Comparison of ENCODE assay signal across 8 cellular contexts in the genomic region with DNA sequence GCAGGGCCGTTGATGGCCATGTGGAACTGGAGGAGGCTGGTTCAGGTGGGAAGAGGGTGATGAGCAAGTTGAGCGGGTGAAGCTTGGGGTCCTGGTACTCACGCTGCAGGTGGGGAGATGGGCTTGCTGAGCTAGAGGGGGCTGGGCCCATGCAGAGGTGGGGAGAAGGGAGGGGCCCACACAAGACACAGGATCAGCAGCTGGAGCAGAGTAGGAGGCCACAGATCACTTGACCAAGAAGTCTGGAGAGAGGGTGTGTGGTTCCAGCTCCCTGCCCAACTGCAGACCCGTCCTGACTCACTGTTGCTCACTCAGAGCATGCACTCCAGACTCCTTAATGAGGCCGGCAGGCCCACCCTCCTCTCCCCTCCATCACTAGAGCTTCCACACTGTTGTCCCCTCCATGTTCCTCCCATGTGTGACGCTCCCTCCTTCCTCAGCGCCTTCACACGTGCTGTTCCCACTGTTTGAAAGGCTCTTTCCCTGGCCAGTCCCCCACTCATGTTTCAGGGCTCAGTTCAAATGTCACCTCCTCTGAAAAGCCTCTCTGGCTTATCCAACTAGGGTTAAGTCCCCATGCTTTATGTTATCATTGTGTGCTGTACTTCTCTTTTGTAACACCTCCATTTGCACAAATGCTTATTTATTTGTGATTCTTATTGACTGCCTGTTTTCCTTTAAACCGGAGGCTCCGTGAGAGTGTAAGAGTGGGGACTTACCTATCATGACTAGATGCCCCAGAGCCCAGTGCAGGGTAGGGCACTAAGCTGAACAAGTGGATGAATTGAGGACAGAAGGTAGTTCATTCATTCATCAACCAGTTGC. TPM values are rescaled to one million over a fixed set of nuclear protein-coding genes. Genes with fewer than 3 reads are reported as not detected.
DNase-seq lines count a peak whose midpoint lies in the region; ATAC-seq, FAIRE-seq and TF ChIP-seq lines count a peak whose summit lies in the region.

No MANE protein-coding gene starts in this region.

- H4K20me1 ChIP-seq in HepG2 (ENCODE audit: insufficient read depth, low read length) = peaks cover 13% of the 10 kb centered on the region; the same call in 1 of the 2 replicates

- intact Hi-C loops in HepG2 (cut with micrococcal nuclease; ENCODE audit: unreplicated experiment) = loop anchor here (2.0 kb wide), 1 partner anchor 37 kb away; no protein-coding TSS in a partner anchor
- intact Hi-C loops in right lobe of liver (cut with DNase I) = no loop called here
- intact Hi-C loops in vagina (cut with DNase I) = loop anchor here (5.0 kb wide), 1 partner anchor 63 kb away; the partner anchor contains the start of gene PRPF19

- H3K36me3 Mint-ChIP-seq in activated naive CD8-positive, alpha-beta T cell treated with anti-CD3 and anti-CD28 coated beads for 36 hours = peaks cover 39% of the 10 kb centered on the region
- H3K36me3 Mint-ChIP-seq in immature natural killer cell = peaks cover 0 to 5% (median 3%) of the 10 kb centered on the region in 3 donors

- H3K27ac ChIP-seq in HepG2 (ENCODE audit: extremely low read length, insufficient read depth, low read length) (peak overlapping the region; percentile 68), right lobe of liver (no peak overlapping the region), vagina (no peak overlapping the region)

- no peak for DNase-seq in HepG2 (ENCODE audit: low spot score)
- DNase-seq in right lobe of liver = no peak
- no peak for DNase-seq in activated naive CD8-positive, alpha-beta T cell treated with anti-CD3 and anti-CD28 coated beads for 36 hours
- DNase-seq in immature natural killer cell = no peak
- no peak for DNase-seq in vagina (ENCODE audit: extremely low spot score in 2 of 2)
- DNase-seq in midbrain (lab: John Stamatoyannopoulos, UW) = no peak
- no peak for DNase-seq in medulla oblongata (ENCODE audit: extremely low spot score)

- H3K9me3 ChIP-seq in HepG2 (ENCODE audit: low read length) = no peaks in the 10 kb centered on the region
- H3K9me3 ChIP-seq in right lobe of liver = no peaks in the 10 kb centered on the region
- H3K9me3 ChIP-seq in vagina = no peaks in the 10 kb centered on the region

- TF ChIP-seq CTCF in HepG2 (CRISPR knock-in tag; IDR thresholded peaks at IDR 0.05) = no peak
- no peak for TF ChIP-seq CTCF in right lobe of liver (IDR thresholded peaks at IDR 0.05)
- no peak for TF ChIP-seq CTCF in vagina (IDR thresholded peaks at IDR 0.05)

- no peak overlapping the region for H2AFZ ChIP-seq in HepG2 (ENCODE audit: low read length)

- in situ Hi-C loops in HepG2 (cut with HindIII; ENCODE audit: extremely low pct_ligation_motif_present, low pct_unique_long_range_greater_than_20kb) = no loop called here

- H3K4me1 Mint-ChIP-seq in activated naive CD8-positive, alpha-beta T cell treated with anti-CD3 and anti-CD28 coated beads for 36 hours = peaks cover 36% of the 10 kb centered on the region
- H3K4me1 Mint-ChIP-seq in immature natural killer cell = peaks cover 41 to 46% of the 10 kb centered on the region in 2 donors

- H3K79me2 ChIP-seq in HepG2 (ENCODE audit: insufficient read depth, low read length) = peaks cover 50% of the 10 kb centered on the region

- peak overlapping the region; percentile 86 for H3K4me2 ChIP-seq in HepG2 (ENCODE audit: low read depth, low read length)

- BruUV-seq in HepG2 (replicated peaks; lab: Mats Ljungman, UMichigan) = no TSS peak

- CTCF ChIA-PET in HepG2 (lab: Yijun Ruan, JAX; ENCODE audit: low intra/inter-chr PET ratio, low total read pairs) = no interaction called here

- ATAC-seq in HepG2 = peak; percentile 53
- no peak for ATAC-seq in right lobe of liver
- no peak for ATAC-seq in GM18498 (IDR thresholded peaks at IDR 0.05; ENCODE audit: unreplicated experiment)

- FAIRE-seq in HepG2 (lab: Jason Lieb, UNC) = no peak

- no peaks in the 10 kb centered on the region for H3K27me3 Mint-ChIP-seq in activated naive CD8-positive, alpha-beta T cell treated with anti-CD3 and anti-CD28 coated beads for 36 hours
- H3K27me3 Mint-ChIP-seq in immature natural killer cell (ENCODE audit: low read depth in 3 of 3) = peaks cover 5 to 13% (median 11%) of the 10 kb centered on the region in 3 donors

- H3K4me3 ChIP-seq in HepG2 (replicated peaks in 1 of 3; ENCODE audit: insufficient read depth in 1 of 3, low read depth in 2 of 3, low read length in 3 of 3) = peak overlapping the region; percentile 80 to 97 (median 88)
- H3K4me3 ChIP-seq in right lobe of liver = no peak overlapping the region
- H3K4me3 ChIP-seq in vagina = peak overlapping the region; percentile 75 to 86

- no peaks in the 10 kb centered on the region for H3K9me3 Mint-ChIP-seq in activated naive CD8-positive, alpha-beta T cell treated with anti-CD3 and anti-CD28 coated beads for 36 hours
- H3K9me3 Mint-ChIP-seq in immature natural killer cell = no peaks in the 10 kb centered on the region

- TF ChIP-seq POLR2A in HepG2 (IDR thresholded peaks at IDR 0.05; ENCODE audit: insufficient read depth in 1 of 2, low read depth in 2 of 2, low read length in 2 of 2) = no peak
- TF ChIP-seq POLR2A in right lobe of liver (IDR thresholded peaks at IDR 0.05) = no peak
- TF ChIP-seq POLR2A in vagina (IDR thresholded peaks at IDR 0.05) = no peak

- peaks cover 41% of the 10 kb centered on the region for H3K4me1 ChIP-seq in HepG2 (ENCODE audit: insufficient read depth, low read length)
- peaks cover 0 to 18% (median 7%) of the 10 kb centered on the region in 4 donors for H3K4me1 ChIP-seq in right lobe of liver
- peaks cover 38% of the 10 kb centered on the region for H3K4me1 ChIP-seq in vagina

- TF ChIP-seq RAD21 in HepG2 (CRISPR knock-in tag; IDR thresholded peaks at IDR 0.05) = no peak

- H3K9ac ChIP-seq in HepG2 (ENCODE audit: insufficient read depth, low read depth, low read length) = peak overlapping the region; percentile 86

- 34% methylated on average over 10 of the region's 10 CpGs for WGBS in HepG2 (ENCODE audit: low lambda C conversion rate)
- 53% methylated on average over 4 of the region's 10 CpGs for WGBS in right lobe of liver (ENCODE audit: insufficient coverage, low coverage, low lambda C conversion rate, missing lambda C conversion rate)

- peak overlapping the region; percentile 89 for H3K4me3 Mint-ChIP-seq in activated naive CD8-positive, alpha-beta T cell treated with anti-CD3 and anti-CD28 coated beads for 36 hours
- peak overlapping the region; percentile 19 to 93 (median 48) for H3K4me3 Mint-ChIP-seq in immature natural killer cell

- H3K36me3 ChIP-seq in HepG2 (replicated peaks in 1 of 2; ENCODE audit: control insufficient read depth in 1 of 2, insufficient read depth in 2 of 2, low read length in 2 of 2) (peaks cover 12 to 26% of the 10 kb centered on the region in 2 experiments), right lobe of liver (no peaks in the 10 kb centered on the region), vagina (peaks cover 0 to 17% of the 10 kb centered on the region in 2 donors)

- POLR2A ChIA-PET in HepG2 (lab: Yijun Ruan, JAX) = interaction anchor here (0.8 to 3.0 kb wide), 3 partner anchors 9 to 43 kb away, joined by 3 to 26 read pairs (median 4); partner anchors contain the start of gene PTGDR2

- TF ChIP-seq EP300 in HepG2 (IDR thresholded peaks at IDR 0.05; ENCODE audit: low read depth in 2 of 2, low read length in 2 of 2) (no peak), HepG2 (CRISPR knock-in tag; IDR thresholded peaks at IDR 0.05; ENCODE audit: borderline replicate concordance) (no peak)

- H3K27me3 ChIP-seq in HepG2 (ENCODE audit: control insufficient read depth in 1 of 2, insufficient read depth in 2 of 2, low read length in 2 of 2) = no peaks in the 10 kb centered on the region; a peak in 1 of 5 replicates
- no peaks in the 10 kb centered on the region for H3K27me3 ChIP-seq in right lobe of liver
- H3K27me3 ChIP-seq in vagina = no peaks in the 10 kb centered on the region

- peak overlapping the region; percentile 50 for H3K27ac Mint-ChIP-seq in activated naive CD8-positive, alpha-beta T cell treated with anti-CD3 and anti-CD28 coated beads for 36 hours
- peak overlapping the region in 3 of 6 donors; percentile 35 to 64 (median 47) for H3K27ac Mint-ChIP-seq in immature natural killer cell

RNA-seq across cellular contexts. Expression of gene CCDC86, which starts 2.3 kb away (rescaled TPM):
- 37.6 and 46.6 TPM in 2 replicates for total RNA-seq in HepG2 (2016; rRNA removed; fragmentation: Illumina TruSeq; extraction: Trizol)
- 9.1 and 11.2 TPM in 2 replicates for total RNA-seq in HepG2 (2016; cell fraction: cytosol; rRNA removed; fragmentation: Illumina TruSeq; extraction: Trizol; ENCODE audit: low read depth)
- total RNA-seq in HepG2 (2016; cell fraction: insoluble cytoplasmic fraction; rRNA removed; fragmentation: Illumina TruSeq; extraction: Trizol) = 39.4 and 39.7 TPM in 2 replicates
- 22.6 and 23.6 TPM in 2 replicates for total RNA-seq in HepG2 (2016; cell fraction: membrane; rRNA removed; fragmentation: Illumina TruSeq; extraction: Trizol)
- 28.6 and 33.4 TPM in 2 replicates for total RNA-seq in HepG2 (2016; cell fraction: nucleus; rRNA removed; fragmentation: Illumina TruSeq; extraction: Trizol)
- 33.8 and 34.4 TPM in 2 replicates for polyA plus RNA-seq in HepG2 (2011; rRNA removed)
- 20.2 and 30.1 TPM in 2 replicates for polyA plus RNA-seq in HepG2 (2011; cell fraction: cytosol; rRNA removed)
- 36.2 and 51.2 TPM in 2 replicates for polyA plus RNA-seq in HepG2 (2011; cell fraction: nucleus; rRNA removed)
- 25.4 and 41.0 TPM in 2 replicates for polyA plus RNA-seq in HepG2 (2012)
- polyA plus RNA-seq in HepG2 (2016; cell fraction: cytosol; fragmentation: Illumina TruSeq; extraction: Trizol; ENCODE audit: low read depth) = 24.5 and 27.7 TPM in 2 replicates
- 95.3 and 116 TPM in 2 replicates for polyA plus RNA-seq in HepG2 (2016; cell fraction: insoluble cytoplasmic fraction; fragmentation: Illumina TruSeq; extraction: Trizol; ENCODE audit: low read depth)
- polyA plus RNA-seq in HepG2 (2016; cell fraction: membrane; fragmentation: Illumina TruSeq; extraction: Trizol; ENCODE audit: low read depth) = 36.9 and 39.7 TPM in 2 replicates
- 84.0 and 92.6 TPM in 2 replicates for polyA plus RNA-seq in HepG2 (2016; cell fraction: nucleus; fragmentation: Illumina TruSeq; extraction: Trizol; ENCODE audit: insufficient read depth, low read depth)
- polyA minus RNA-seq in HepG2 (2011; rRNA and poly(A)+ RNA removed; ENCODE audit: low replicate concordance) = 28.0 and 49.7 TPM in 2 replicates
- polyA minus RNA-seq in HepG2 (2011; cell fraction: cytosol; rRNA and poly(A)+ RNA removed) = 12.4 and 17.5 TPM in 2 replicates
- polyA minus RNA-seq in HepG2 (2011; cell fraction: nucleus; rRNA and poly(A)+ RNA removed) = 11.7 and 14.2 TPM in 2 replicates
- total RNA-seq in right lobe of liver = 10 to 100 TPM in 2 of 6 experiments, 1 to 10 TPM in 4; 4.9 to 17.8 (median 8.6) TPM
- total RNA-seq in activated naive CD8-positive, alpha-beta T cell treated with anti-CD3 and anti-CD28 coated beads for 36 hours = 10 to 100 TPM; 94.4 to 96.3 TPM
- polyA plus RNA-seq in immature natural killer cell = 10 to 100 TPM in 1 of 3 donors, 1 to 10 TPM in 2; 5.6 to 16.5 (median 7.4) TPM
- total RNA-seq in vagina = 26.3 TPM

RNA-seq across cellular contexts. Expression of gene PTGDR2, which starts 11.5 kb away (rescaled TPM):
- total RNA-seq in HepG2 (2016; rRNA removed; fragmentation: Illumina TruSeq; extraction: Trizol) = 1.0 and 2.5 TPM in 2 replicates
- 0.40 and 0.53 TPM in 2 replicates for total RNA-seq in HepG2 (2016; cell fraction: cytosol; rRNA removed; fragmentation: Illumina TruSeq; extraction: Trizol; ENCODE audit: low read depth)
- 1.1 and 2.4 TPM in 2 replicates for total RNA-seq in HepG2 (2016; cell fraction: insoluble cytoplasmic fraction; rRNA removed; fragmentation: Illumina TruSeq; extraction: Trizol)
- 1.1 and 1.3 TPM in 2 replicates for total RNA-seq in HepG2 (2016; cell fraction: membrane; rRNA removed; fragmentation: Illumina TruSeq; extraction: Trizol)
- total RNA-seq in HepG2 (2016; cell fraction: nucleus; rRNA removed; fragmentation: Illumina TruSeq; extraction: Trizol) = 1.8 and 2.0 TPM in 2 replicates
- 1.9 and 2.1 TPM in 2 replicates for polyA plus RNA-seq in HepG2 (2011; rRNA removed)
- 1.9 and 2.2 TPM in 2 replicates for polyA plus RNA-seq in HepG2 (2011; cell fraction: cytosol; rRNA removed)
- 1.7 and 1.8 TPM in 2 replicates for polyA plus RNA-seq in HepG2 (2011; cell fraction: nucleus; rRNA removed)
- 1.7 and 2.1 TPM in 2 replicates for polyA plus RNA-seq in HepG2 (2012)
- polyA plus RNA-seq in HepG2 (2016; cell fraction: cytosol; fragmentation: Illumina TruSeq; extraction: Trizol; ENCODE audit: low read depth) = 0.24 and 0.38 TPM in 2 replicates
- polyA plus RNA-seq in HepG2 (2016; cell fraction: insoluble cytoplasmic fraction; fragmentation: Illumina TruSeq; extraction: Trizol; ENCODE audit: low read depth) = 1.1 and 1.2 TPM in 2 replicates
- polyA plus RNA-seq in HepG2 (2016; cell fraction: membrane; fragmentation: Illumina TruSeq; extraction: Trizol; ENCODE audit: low read depth) = 0.70 and 0.73 TPM in 2 replicates
- 2.8 and 3.2 TPM in 2 replicates for polyA plus RNA-seq in HepG2 (2016; cell fraction: nucleus; fragmentation: Illumina TruSeq; extraction: Trizol; ENCODE audit: insufficient read depth, low read depth)
- 9.7 TPM in 1 of 2 replicates, not detected in the other for polyA minus RNA-seq in HepG2 (2011; rRNA and poly(A)+ RNA removed; ENCODE audit: low replicate concordance)
- 2.4 and 3.0 TPM in 2 replicates for polyA minus RNA-seq in HepG2 (2011; cell fraction: cytosol; rRNA and poly(A)+ RNA removed)
- 0.64 and 0.99 TPM in 2 replicates for polyA minus RNA-seq in HepG2 (2011; cell fraction: nucleus; rRNA and poly(A)+ RNA removed)
- total RNA-seq in right lobe of liver = under 1 TPM in 5 of 6 experiments, not detected in 1; 0.07 to 0.18 (median 0.12) TPM
- under 1 TPM; 0.12 to 0.16 TPM for total RNA-seq in activated naive CD8-positive, alpha-beta T cell treated with anti-CD3 and anti-CD28 coated beads for 36 hours
- under 1 TPM in 2 of 3 donors, not detected in 1; 0.46 to 0.49 TPM for polyA plus RNA-seq in immature natural killer cell
- 0.25 TPM for total RNA-seq in vagina

RNA-seq across cellular contexts. Expression of gene ZP1, which starts 23.1 kb away (rescaled TPM):
- not detected in 2 replicates for total RNA-seq in HepG2 (2016; rRNA removed; fragmentation: Illumina TruSeq; extraction: Trizol)
- not detected in 2 replicates for total RNA-seq in HepG2 (2016; cell fraction: cytosol; rRNA removed; fragmentation: Illumina TruSeq; extraction: Trizol; ENCODE audit: low read depth)
- not detected in 2 replicates for total RNA-seq in HepG2 (2016; cell fraction: insoluble cytoplasmic fraction; rRNA removed; fragmentation: Illumina TruSeq; extraction: Trizol)
- total RNA-seq in HepG2 (2016; cell fraction: membrane; rRNA removed; fragmentation: Illumina TruSeq; extraction: Trizol) = not detected in 2 replicates
- not detected in 2 replicates for total RNA-seq in HepG2 (2016; cell fraction: nucleus; rRNA removed; fragmentation: Illumina TruSeq; extraction: Trizol)
- 0.16 and 0.26 TPM in 2 replicates for polyA plus RNA-seq in HepG2 (2011; rRNA removed)
- 0.05 and 0.25 TPM in 2 replicates for polyA plus RNA-seq in HepG2 (2011; cell fraction: cytosol; rRNA removed)
- polyA plus RNA-seq in HepG2 (2011; cell fraction: nucleus; rRNA removed) = 0.82 and 1.1 TPM in 2 replicates
- polyA plus RNA-seq in HepG2 (2012) = not detected in 2 replicates
- polyA plus RNA-seq in HepG2 (2016; cell fraction: cytosol; fragmentation: Illumina TruSeq; extraction: Trizol; ENCODE audit: low read depth) = not detected in 2 replicates
- not detected in 2 replicates for polyA plus RNA-seq in HepG2 (2016; cell fraction: insoluble cytoplasmic fraction; fragmentation: Illumina TruSeq; extraction: Trizol; ENCODE audit: low read depth)
- not detected in 2 replicates for polyA plus RNA-seq in HepG2 (2016; cell fraction: membrane; fragmentation: Illumina TruSeq; extraction: Trizol; ENCODE audit: low read depth)
- polyA plus RNA-seq in HepG2 (2016; cell fraction: nucleus; fragmentation: Illumina TruSeq; extraction: Trizol; ENCODE audit: insufficient read depth, low read depth) = not detected in 2 replicates
- polyA minus RNA-seq in HepG2 (2011; rRNA and poly(A)+ RNA removed; ENCODE audit: low replicate concordance) = not detected in 2 replicates
- not detected in 2 replicates for polyA minus RNA-seq in HepG2 (2011; cell fraction: cytosol; rRNA and poly(A)+ RNA removed)
- not detected in 2 replicates for polyA minus RNA-seq in HepG2 (2011; cell fraction: nucleus; rRNA and poly(A)+ RNA removed)
- total RNA-seq in right lobe of liver = not detected
- total RNA-seq in activated naive CD8-positive, alpha-beta T cell treated with anti-CD3 and anti-CD28 coated beads for 36 hours = not detected
- not detected for polyA plus RNA-seq in immature natural killer cell
- total RNA-seq in vagina = not detected

RNA-seq across cellular contexts. Expression of gene MS4A10, which starts 59.1 kb away (rescaled TPM):
- total RNA-seq in HepG2 (2016; rRNA removed; fragmentation: Illumina TruSeq; extraction: Trizol) (not detected in 2 replicates), right lobe of liver (not detected), vagina (not detected)
- not detected in 2 replicates for total RNA-seq in HepG2 (2016; cell fraction: cytosol; rRNA removed; fragmentation: Illumina TruSeq; extraction: Trizol; ENCODE audit: low read depth)
- not detected in 2 replicates for total RNA-seq in HepG2 (2016; cell fraction: insoluble cytoplasmic fraction; rRNA removed; fragmentation: Illumina TruSeq; extraction: Trizol)
- not detected in 2 replicates for total RNA-seq in HepG2 (2016; cell fraction: membrane; rRNA removed; fragmentation: Illumina TruSeq; extraction: Trizol)
- not detected in 2 replicates for total RNA-seq in HepG2 (2016; cell fraction: nucleus; rRNA removed; fragmentation: Illumina TruSeq; extraction: Trizol)
- polyA plus RNA-seq in HepG2 (2011; rRNA removed) (not detected in 2 replicates), immature natural killer cell (not detected)
- polyA plus RNA-seq in HepG2 (2011; cell fraction: cytosol; rRNA removed) = not detected in 2 replicates
- not detected in 2 replicates for polyA plus RNA-seq in HepG2 (2011; cell fraction: nucleus; rRNA removed)
- polyA plus RNA-seq in HepG2 (2012) = not detected in 2 replicates
- not detected in 2 replicates for polyA plus RNA-seq in HepG2 (2016; cell fraction: cytosol; fragmentation: Illumina TruSeq; extraction: Trizol; ENCODE audit: low read depth)
- not detected in 2 replicates for polyA plus RNA-seq in HepG2 (2016; cell fraction: insoluble cytoplasmic fraction; fragmentation: Illumina TruSeq; extraction: Trizol; ENCODE audit: low read depth)
- not detected in 2 replicates for polyA plus RNA-seq in HepG2 (2016; cell fraction: membrane; fragmentation: Illumina TruSeq; extraction: Trizol; ENCODE audit: low read depth)
- not detected in 2 replicates for polyA plus RNA-seq in HepG2 (2016; cell fraction: nucleus; fragmentation: Illumina TruSeq; extraction: Trizol; ENCODE audit: insufficient read depth, low read depth)
- not detected in 2 replicates for polyA minus RNA-seq in HepG2 (2011; rRNA and poly(A)+ RNA removed; ENCODE audit: low replicate concordance)
- polyA minus RNA-seq in HepG2 (2011; cell fraction: cytosol; rRNA and poly(A)+ RNA removed) = not detected in 2 replicates
- polyA minus RNA-seq in HepG2 (2011; cell fraction: nucleus; rRNA and poly(A)+ RNA removed) = not detected in 2 replicates
- total RNA-seq in activated naive CD8-positive, alpha-beta T cell treated with anti-CD3 and anti-CD28 coated beads for 36 hours = not detected

Comparison
In these comparisons a context has a peak if more than half of its experiments do, and no peak if none do; other contexts are left out.
1. H3K4me3 ChIP-seq: peak in HepG2 (3 of 3) and vagina (2 of 2); none in right lobe of liver (0 of 3).
2. intact Hi-C loops: an anchor here in HepG2 (2.0 kb wide) and vagina (5.0 kb wide); none called in right lobe of liver.